ENCODE assay signal across 8 cellular contexts in the genomic region with DNA sequence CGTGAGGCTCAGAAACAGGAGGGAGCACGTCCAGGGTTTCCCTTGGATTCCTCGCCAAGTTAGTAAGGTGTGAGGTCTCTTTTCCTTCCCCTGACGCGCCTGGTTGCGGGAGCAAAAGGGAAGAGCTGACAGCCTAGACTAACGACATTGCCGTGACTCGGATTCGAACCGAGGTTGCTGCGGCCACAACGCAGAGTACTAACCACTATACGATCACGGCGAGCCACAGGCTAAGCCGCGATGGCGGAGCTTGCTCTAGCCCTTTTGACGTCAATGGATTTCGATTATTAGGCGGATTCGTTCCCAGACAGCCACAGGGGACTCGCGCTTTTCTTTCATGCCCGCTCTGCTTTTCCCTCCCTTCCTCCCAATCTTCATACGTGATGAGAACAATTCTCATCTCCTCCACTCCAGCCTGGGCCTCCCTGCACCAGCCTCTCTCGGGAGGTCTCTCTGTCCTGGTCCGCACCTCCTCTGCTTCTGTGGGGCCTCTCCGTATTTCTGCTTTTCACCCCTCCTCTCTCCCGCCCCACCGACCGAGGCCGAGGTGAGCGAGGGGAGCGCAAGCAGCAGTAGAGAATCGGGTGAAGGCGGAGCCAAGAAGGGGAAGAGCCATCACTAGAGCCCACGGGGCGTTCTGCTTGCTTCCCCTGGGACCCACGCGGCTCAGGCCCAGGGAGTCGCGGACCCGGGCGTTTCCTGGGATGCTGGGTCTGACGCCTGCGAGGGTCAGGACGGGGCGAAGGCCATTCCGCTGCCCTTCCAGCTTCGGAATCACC.
DNase-seq lines count a peak whose midpoint lies in the region; ATAC-seq and TF ChIP-seq lines count a peak whose summit lies in the region.
"Not testable (repeated sequence)": the region's sequence is repeated elsewhere in the genome, so short reads cannot be mapped to it uniquely, and the experiment has no call there.

No MANE protein-coding gene starts in this region.

- not testable (repeated sequence) for H3K27ac ChIP-seq in RWPE2 (ENCODE audit: poor library complexity, severe bottlenecking); upper lobe of left lung

- TF ChIP-seq CTCF in RWPE2 (IDR thresholded peaks at IDR 0.05; ENCODE audit: poor library complexity, severe bottlenecking); upper lobe of left lung (IDR thresholded peaks at IDR 0.05): not testable (repeated sequence)

- H3K4me3 Mint-ChIP-seq in activated T-cell treated with anti-CD3 and anti-CD28 coated beads, Interleukin-2, amount 50 U/mL, for 4 hours: peak overlapping the region; percentile 82
- peak overlapping the region; percentile 69 to 73 for H3K4me3 Mint-ChIP-seq in effector memory CD8-positive, alpha-beta T cell

- H3K9me3 ChIP-seq in RWPE2 (ENCODE audit: severe bottlenecking); skeletal muscle satellite cell (replicated peaks; ENCODE audit: low read length); upper lobe of left lung: not testable (repeated sequence)

- not testable (repeated sequence) for TF ChIP-seq POLR2A in upper lobe of left lung (IDR thresholded peaks at IDR 0.05)

- H3K27me3 ChIP-seq in RWPE2 (ENCODE audit: insufficient read depth, poor library complexity, severe bottlenecking); upper lobe of left lung: not testable (repeated sequence)
- H3K27me3 ChIP-seq in skeletal muscle satellite cell (ENCODE audit: control insufficient read depth, insufficient read depth, low read length): peaks cover 15% of the 10 kb centered on the region

- H3K36me3 Mint-ChIP-seq in activated T-cell treated with anti-CD3 and anti-CD28 coated beads, Interleukin-2, amount 50 U/mL, for 4 hours (ENCODE audit: insufficient read depth): not testable (repeated sequence)
- H3K36me3 Mint-ChIP-seq in effector memory CD8-positive, alpha-beta T cell (ENCODE audit: insufficient read depth): peaks cover 14% of the 10 kb centered on the region

- H3K27me3 Mint-ChIP-seq in activated T-cell treated with anti-CD3 and anti-CD28 coated beads, Interleukin-2, amount 50 U/mL, for 4 hours (ENCODE audit: low read depth): peaks cover 32% of the 10 kb centered on the region
- H3K27me3 Mint-ChIP-seq in effector memory CD8-positive, alpha-beta T cell: peaks cover 30 to 39% of the 10 kb centered on the region in 2 donors

- peak overlapping the region in 1 of 2 donors; percentile 78 for H3K27ac Mint-ChIP-seq in effector memory CD8-positive, alpha-beta T cell

- not testable (repeated sequence) for H3K4me1 Mint-ChIP-seq in activated T-cell treated with anti-CD3 and anti-CD28 coated beads, Interleukin-2, amount 50 U/mL, for 4 hours (ENCODE audit: low read depth)
- H3K4me1 Mint-ChIP-seq in effector memory CD8-positive, alpha-beta T cell (ENCODE audit: low read depth in 2 of 2): peaks cover 9 to 13% of the 10 kb centered on the region in 2 donors

- not testable (repeated sequence) for H3K36me3 ChIP-seq in RWPE2 (ENCODE audit: low read depth); skeletal muscle satellite cell (ENCODE audit: insufficient read depth, low read length); upper lobe of left lung

- H3K9ac ChIP-seq in skeletal muscle satellite cell (ENCODE audit: low read depth, low read length): not testable (repeated sequence)

- not testable (repeated sequence) for H3K4me1 ChIP-seq in RWPE2 (ENCODE audit: insufficient read depth, poor library complexity, severe bottlenecking); skeletal muscle satellite cell (ENCODE audit: control insufficient read depth, insufficient read depth, low read length); upper lobe of left lung

- H3K9me3 Mint-ChIP-seq in activated T-cell treated with anti-CD3 and anti-CD28 coated beads, Interleukin-2, amount 50 U/mL, for 4 hours; effector memory CD8-positive, alpha-beta T cell: not testable (repeated sequence)

- not testable (repeated sequence) for TF ChIP-seq EP300 in upper lobe of left lung (IDR thresholded peaks at IDR 0.05)

- WGBS in upper lobe of left lung, 2 donors: 14% methylated on average over 12 of the region's 52 CpGs; no CpG with 5 or more reads in 1 of the 2 donors

- H3K4me3 ChIP-seq in RWPE2 (ENCODE audit: severe bottlenecking): peak overlapping the region; percentile 28
- H3K4me3 ChIP-seq in skeletal muscle satellite cell (ENCODE audit: low read length): peak overlapping the region; percentile 67
- peak overlapping the region in 3 of 4 donors; percentile 28 to 39 (median 35) for H3K4me3 ChIP-seq in upper lobe of left lung

- DNase-seq in RWPE2 (ENCODE audit: low spot score); left lobe of liver (ENCODE audit: low spot score): not testable (repeated sequence)
- peak; percentile 51 for DNase-seq in activated T-cell treated with anti-CD3 and anti-CD28 coated beads, Interleukin-2, amount 50 U/mL, for 4 hours
- peak; percentile 45 to 53 (median 52) for DNase-seq in effector memory CD8-positive, alpha-beta T cell
- DNase-seq in upper lobe of left lung: peak in 1 of 2 donors; percentile 39

- peak overlapping the region; percentile 81 for H3K4me2 ChIP-seq in skeletal muscle satellite cell (ENCODE audit: low read length)

- peak; percentile 93 for ATAC-seq in GM18868 (IDR thresholded peaks at IDR 0.05; ENCODE audit: unreplicated experiment)
- peak; percentile 82 for ATAC-seq in HG02884 (IDR thresholded peaks at IDR 0.05; ENCODE audit: unreplicated experiment)
- peak; percentile 81 for ATAC-seq in RWPE2 (ENCODE audit: low read depth)
- peak; percentile 89 to 91 for ATAC-seq in activated T-cell treated with anti-CD3 and anti-CD28 coated beads, Interleukin-2, amount 50 U/mL, for 4 hours
- peak; percentile 90 for ATAC-seq in effector memory CD8-positive, alpha-beta T cell (replicated peaks)
- ATAC-seq in left lobe of liver: peak; percentile 56
- peak; percentile 83 to 90 for ATAC-seq in upper lobe of left lung (ENCODE audit: low FRiP score in 2 of 2)
